11 cellular contexts compared by ENCODE assay signal in the genomic region with DNA sequence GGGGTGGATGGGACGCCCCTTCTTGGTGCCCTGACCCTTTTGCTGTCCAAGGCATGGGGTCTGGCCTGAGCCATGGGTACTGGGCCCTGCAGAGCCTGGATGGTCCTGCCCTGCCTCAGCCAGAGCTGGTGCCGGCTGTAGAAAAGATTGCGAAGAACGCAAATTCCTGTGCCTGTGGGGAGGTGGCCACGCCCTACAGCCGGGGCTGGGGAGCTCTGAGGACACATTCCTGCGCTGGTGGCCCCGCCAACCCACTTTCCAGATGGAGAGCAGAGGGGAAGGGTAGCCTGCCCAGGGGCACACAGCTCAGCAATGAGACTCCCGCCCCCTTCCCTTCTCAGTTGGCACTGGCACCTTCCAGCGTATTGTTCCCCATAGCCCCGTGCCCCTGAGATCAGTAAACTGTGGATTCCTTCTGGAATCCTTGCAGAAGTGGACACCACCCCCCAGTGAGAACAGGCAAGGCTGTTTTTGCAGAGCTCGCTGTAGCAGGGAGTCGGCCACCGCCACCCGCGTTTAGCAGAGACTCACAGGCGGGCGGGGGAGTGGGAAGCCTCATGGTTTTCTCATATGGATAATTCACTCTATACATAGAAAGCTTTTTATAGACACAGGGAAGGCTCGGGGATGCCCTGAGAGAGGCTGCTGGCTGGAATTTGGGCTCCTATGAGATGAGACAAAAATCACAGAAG. TPM values are rescaled to one million over a fixed set of nuclear protein-coding genes. Genes with fewer than 3 reads are reported as not detected.
DNase-seq lines count a peak whose midpoint lies in the region; ATAC-seq, FAIRE-seq and TF ChIP-seq lines count a peak whose summit lies in the region.
"Had no signal": no experiment of that assay in that cellular context is flagged by ENCODE, and none has a peak within 500 bp of the region (broad histone marks: within the 10 kb centered on the region; RNA-seq: fewer than 3 reads in every experiment).

No MANE protein-coding gene starts in this region.

- no peaks in the 10 kb centered on the region for H4K20me1 ChIP-seq in HCT116 (ENCODE audit: insufficient read depth)
- H4K20me1 ChIP-seq in astrocyte (ENCODE audit: insufficient read depth, low read length): peaks cover 99% of the 10 kb centered on the region

- TF ChIP-seq RAD21 in HCT116 (IDR thresholded peaks at IDR 0.05; ENCODE audit: low read depth): no peak

- H3K27ac ChIP-seq in HCT116 (ENCODE audit: low read depth, low read length): peak overlapping the region; percentile 50; the same call in 1 of the 2 replicates
- H3K27ac ChIP-seq in astrocyte (ENCODE audit: low read depth, low read length): no peak overlapping the region
- H3K27ac ChIP-seq in stomach smooth muscle (ENCODE audit: low read length): peak overlapping the region; percentile 2
- no peak overlapping the region for H3K27ac ChIP-seq in foreskin keratinocyte
- H3K27ac ChIP-seq: parathyroid adenoma had no signal

- TF ChIP-seq CTCF in HCT116 (IDR thresholded peaks at IDR 0.05 in 2 of 3, conservative IDR thresholded peaks at IDR 0.05 in 1 of 3; ENCODE audit: borderline replicate concordance in 1 of 3, insufficient read depth in 1 of 3, low read depth in 2 of 3, low read length in 2 of 3): no peak
- no peak for TF ChIP-seq CTCF in astrocyte (IDR thresholded peaks at IDR 0.05; ENCODE audit: insufficient read depth, low read depth, low read length)
- no peak for TF ChIP-seq CTCF in foreskin keratinocyte (conservative IDR thresholded peaks at IDR 0.05)

- H3K4me2 ChIP-seq in HCT116 (ENCODE audit: low read length) (no peak overlapping the region), astrocyte (ENCODE audit: low read length) (peak overlapping the region; percentile 55)

- no peak for FAIRE-seq in astrocyte (lab: Jason Lieb, UNC)
- FAIRE-seq: urothelium cell line had no signal

- H2AFZ ChIP-seq in HCT116 (ENCODE audit: low read depth, low read length, poor library complexity, severe bottlenecking): no peak overlapping the region
- no peak overlapping the region for H2AFZ ChIP-seq in astrocyte (ENCODE audit: low read depth, low read length)
- H2AFZ ChIP-seq: parathyroid adenoma had no signal

- POLR2A ChIA-PET in HCT116 (lab: Charles Lee): no interaction called here

- no peak for DNase-seq in HCT116 (ENCODE audit: low read depth, low spot score)
- no peak for DNase-seq in astrocyte (ENCODE audit: low read depth)
- peak; percentile 18 for DNase-seq in left kidney (ENCODE audit: low read depth, low spot score)
- no peak for DNase-seq in foreskin keratinocyte
- DNase-seq in NAMALWA (ENCODE audit: low spot score): no peak
- DNase-seq: NCI-H1092; NK-92 treated with Interleukin-12 subunit alpha and Interleukin-12 subunit beta, amount 100 ng/mL, for 24 hours had no signal

- 0 out of 2 replicates have a peak overlapping the region, but pooled peaks have one; percentile 14 for H3K9ac ChIP-seq in HCT116 (ENCODE audit: low read length)
- H3K9ac ChIP-seq in astrocyte (ENCODE audit: low read length): no peak overlapping the region
- H3K9ac ChIP-seq in stomach smooth muscle (ENCODE audit: low read length in 2 of 2): no peak overlapping the region
- H3K9ac ChIP-seq: parathyroid adenoma had no signal

- H3K27me3 Mint-ChIP-seq in astrocyte (ENCODE audit: low read depth, unreplicated experiment): no peaks in the 10 kb centered on the region

- TF ChIP-seq POLR2A in HCT116 (IDR thresholded peaks at IDR 0.05; ENCODE audit: borderline replicate concordance, extremely low read depth, insufficient read depth, insufficient read length): no peak

- H3K79me2 ChIP-seq in HCT116 (ENCODE audit: insufficient read depth, low read length): peaks cover 76% of the 10 kb centered on the region
- H3K79me2 ChIP-seq in astrocyte (ENCODE audit: insufficient read depth, low read length): peaks cover 82% of the 10 kb centered on the region
- H3K79me2 ChIP-seq: parathyroid adenoma had no signal

- RAD21 ChIA-PET in HCT116 (lab: Charles Lee; ENCODE audit: low non-redundant PET in 1 of 2, low total read pairs in 2 of 2, uncharacterized antibody in 2 of 2, unreplicated experiment in 2 of 2): no interaction called here

- no TSS peak for BruUV-seq in HCT116 (replicated peaks; lab: Mats Ljungman, UMichigan)

- no peaks in the 10 kb centered on the region for H3K27me3 ChIP-seq in HCT116 (ENCODE audit: insufficient read depth, low read length)
- H3K27me3 ChIP-seq in astrocyte (ENCODE audit: insufficient read depth, low read length): no peaks in the 10 kb centered on the region
- H3K27me3 ChIP-seq in stomach smooth muscle (ENCODE audit: control insufficient read depth in 1 of 2, insufficient read depth in 2 of 2, low read length in 2 of 2): no peaks in the 10 kb centered on the region
- H3K27me3 ChIP-seq in foreskin keratinocyte: no peaks in the 10 kb centered on the region

- ATAC-seq in HCT116 (no peak), HG03432 (IDR thresholded peaks at IDR 0.05; ENCODE audit: unreplicated experiment) (no peak), foreskin keratinocyte (no peak)

- no peak overlapping the region for H3K4me3 Mint-ChIP-seq in astrocyte (ENCODE audit: unreplicated experiment)

- CTCF ChIA-PET in HCT116 (lab: Charles Lee): no interaction called here

- H3K36me3 Mint-ChIP-seq in astrocyte (ENCODE audit: low read depth, unreplicated experiment): peaks cover 9% of the 10 kb centered on the region

- H3K9me3 ChIP-seq in HCT116 (ENCODE audit: control insufficient read depth in 1 of 2, insufficient read depth in 1 of 2, low read depth in 1 of 2, low read length in 2 of 2): no peaks in the 10 kb centered on the region
- no peaks in the 10 kb centered on the region for H3K9me3 ChIP-seq in astrocyte (ENCODE audit: insufficient read depth, low read depth, low read length)
- no peaks in the 10 kb centered on the region for H3K9me3 ChIP-seq in stomach smooth muscle (ENCODE audit: control insufficient read depth in 2 of 2, low read length in 2 of 2)

- no peak overlapping the region for H3K4me3 ChIP-seq in HCT116 (replicated peaks in 1 of 2; ENCODE audit: low read depth in 1 of 2, low read length in 2 of 2)
- H3K4me3 ChIP-seq in astrocyte (ENCODE audit: insufficient read depth, low read depth, low read length): no peak overlapping the region
- H3K4me3 ChIP-seq in stomach smooth muscle (ENCODE audit: low read length in 2 of 2): no peak overlapping the region

- H3K4me1 ChIP-seq in HCT116 (ENCODE audit: control insufficient read depth in 1 of 2, insufficient read depth in 2 of 2, low read length in 2 of 2) (peaks cover 7 to 14% of the 10 kb centered on the region in 2 experiments; a peak in 3 of 4 replicates), astrocyte (ENCODE audit: insufficient read depth, low read length) (peaks cover 36% of the 10 kb centered on the region), stomach smooth muscle (ENCODE audit: control insufficient read depth, insufficient read depth, low read length) (peaks cover 71% of the 10 kb centered on the region), foreskin keratinocyte (peaks cover 4% of the 10 kb centered on the region)
- H3K4me1 ChIP-seq: parathyroid adenoma had no signal

- H3K27ac Mint-ChIP-seq in astrocyte (ENCODE audit: unreplicated experiment): peak overlapping the region; percentile 47

- H3K9me3 Mint-ChIP-seq in astrocyte (ENCODE audit: unreplicated experiment): no peaks in the 10 kb centered on the region

- intact Hi-C loops in HCT116 (cut with micrococcal nuclease): no loop called here

- peaks cover 23% of the 10 kb centered on the region for H3K4me1 Mint-ChIP-seq in astrocyte (ENCODE audit: low read depth, unreplicated experiment)

- no peaks in the 10 kb centered on the region for H3K9me2 ChIP-seq in HCT116 (ENCODE audit: insufficient read depth)

- H3K36me3 ChIP-seq in HCT116 (ENCODE audit: control insufficient read depth in 1 of 2, insufficient read depth in 2 of 2, low read length in 2 of 2): peaks cover 11 to 16% of the 10 kb centered on the region in 2 experiments; a peak in 3 of 4 replicates
- peaks cover 5% of the 10 kb centered on the region for H3K36me3 ChIP-seq in astrocyte (ENCODE audit: insufficient read depth, low read length)
- no peaks in the 10 kb centered on the region for H3K36me3 ChIP-seq in stomach smooth muscle (ENCODE audit: control insufficient read depth in 2 of 2, insufficient read depth in 2 of 2, low read length in 2 of 2)

TF ChIP-seq in HCT116, 20 proteins besides CTCF, POLR2A, EP300 and RAD21:
- TF ChIP-seq FOSL1 (IDR thresholded peaks at IDR 0.05; ENCODE audit: low read depth): no peak
- TF ChIP-seq, protein P1, sequence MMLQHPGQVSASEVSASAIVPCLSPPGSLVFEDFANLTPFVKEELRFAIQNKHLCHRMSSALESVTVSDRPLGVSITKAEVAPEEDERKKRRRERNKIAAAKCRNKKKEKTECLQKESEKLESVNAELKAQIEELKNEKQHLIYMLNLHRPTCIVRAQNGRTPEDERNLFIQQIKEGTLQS (IDR thresholded peaks at IDR 0.05): no peak
- TF ChIP-seq ZFX (IDR thresholded peaks at IDR 0.05): no peak
- no peak for TF ChIP-seq TCF7L2 (IDR thresholded peaks at IDR 0.05; ENCODE audit: borderline replicate concordance, extremely low read depth, insufficient read depth, insufficient read length)
- TF ChIP-seq SIN3A (IDR thresholded peaks at IDR 0.05; ENCODE audit: low read depth): no peak
- TF ChIP-seq SRF (IDR thresholded peaks at IDR 0.05; ENCODE audit: low read depth): no peak
- TF ChIP-seq YY1 (IDR thresholded peaks at IDR 0.05; ENCODE audit: extremely low read depth, insufficient replicate concordance, low read depth, low read length): no peak

RNA-seq across cellular contexts. Expression of a gene that starts 8.6 kb away (rescaled TPM):
- total RNA-seq in HCT116 (2021; ENCODE audit: unreplicated experiment) (95.8 TPM), astrocyte (111 and 126 TPM in 2 replicates), foreskin keratinocyte (82.1 and 94.5 TPM in 2 replicates)
- polyA plus RNA-seq in HCT116 (2012): 43.9 and 46.6 TPM in 2 replicates
- 88.3 and 101 TPM in 2 replicates for polyA plus RNA-seq in foreskin keratinocyte

RNA-seq across cellular contexts. Expression of a gene that starts 26.0 kb away (rescaled TPM):
- total RNA-seq in HCT116 (2021; ENCODE audit: unreplicated experiment) (9.9 TPM), astrocyte (4.4 and 5.8 TPM in 2 replicates), foreskin keratinocyte (0.63 and 1.2 TPM in 2 replicates)
- 12.5 and 15.4 TPM in 2 replicates for polyA plus RNA-seq in HCT116 (2012)
- polyA plus RNA-seq in foreskin keratinocyte: 0.43 and 1.1 TPM in 2 replicates

RNA-seq across cellular contexts. Expression of a gene that starts 54.9 kb away (rescaled TPM):
- 141 TPM for total RNA-seq in HCT116 (2021; ENCODE audit: unreplicated experiment)
- polyA plus RNA-seq in HCT116 (2012): 142 and 171 TPM in 2 replicates
- 46.4 and 51.0 TPM in 2 replicates for total RNA-seq in astrocyte
- total RNA-seq in foreskin keratinocyte: 110 and 114 TPM in 2 replicates
- polyA plus RNA-seq in foreskin keratinocyte: 182 and 190 TPM in 2 replicates

Comparison
In these comparisons a context has a peak if more than half of its experiments do, and no peak if none do; other contexts are left out.
1. H3K27ac ChIP-seq: peak in HCT116 (single experiment) and stomach smooth muscle (single experiment); none in astrocyte (single experiment) and foreskin keratinocyte (single experiment).